9 cellular contexts compared by ENCODE assay signal in genomic region chr19:20005741-20006140, GRCh38. TPM values are rescaled to one million over a fixed set of nuclear protein-coding genes. Genes with fewer than 3 reads are reported as not detected.
"Had no signal": no experiment of that assay in that cellular context is flagged by ENCODE, and none has a peak within 500 bp of the region (broad histone marks: within the 10 kb centered on the region; RNA-seq: fewer than 3 reads in every experiment).

No MANE protein-coding gene starts in this region.

- DNase-seq: H7, HFFc6 had no signal

- H3K4me1 Mint-ChIP-seq: GM23338 had no signal

- H3K4me3 Mint-ChIP-seq: GM23338, HFFc6 had no signal

- H3K4me2 ChIP-seq: GM23338 had no signal

- H3K4me1 ChIP-seq: HAP-1 had no signal

- H2AFZ ChIP-seq: GM23338 had no signal

- H3K4me3 ChIP-seq: GM23338, HAP-1, K562 had no signal

- H3K27ac ChIP-seq: HL-60 had no signal

- ATAC-seq: GM23338, HCT116, HepG2, K562 had no signal

- H3K27ac Mint-ChIP-seq: GM23338, HFFc6 had no signal

RNA-seq across cellular contexts. Expression of gene ZNF682, which starts 33.6 kb away (rescaled TPM):
- total RNA-seq: HT1080 had no signal
